Comparison of ENCODE assay signal across 8 cellular contexts in genomic region chr6:123965894-123966293, GRCh38.
DNase-seq lines count a peak whose midpoint lies in the region; ATAC-seq and TF ChIP-seq lines count a peak whose summit lies in the region.

No MANE protein-coding gene starts in this region.

- no peaks in the 10 kb centered on the region for H3K9me3 Mint-ChIP-seq in nephron progenitor cell

- H3K4me1 Mint-ChIP-seq in nephron progenitor cell: no peaks in the 10 kb centered on the region

- no peaks in the 10 kb centered on the region for H3K36me3 Mint-ChIP-seq in nephron progenitor cell (ENCODE audit: low read depth)

- no peak overlapping the region for H3K27ac Mint-ChIP-seq in nephron progenitor cell

- no peak for TF ChIP-seq CTCF in nephron progenitor cell (IDR thresholded peaks at IDR 0.05)

- H3K27me3 Mint-ChIP-seq in nephron progenitor cell (ENCODE audit: low read depth, poor library complexity): no peaks in the 10 kb centered on the region

- TF ChIP-seq POLR2A in erythroblast (IDR thresholded peaks at IDR 0.05; ENCODE audit: low read length): no peak

- H3K4me3 Mint-ChIP-seq in nephron progenitor cell: no peak overlapping the region

- DNase-seq in NCI-H2107 treated with DMSO at 0.1 percent for 48 hours (lab: John Stamatoyannopoulos, UW; ENCODE audit: unreplicated experiment): peak; percentile 80
- DNase-seq in erythroblast (lab: John Stamatoyannopoulos, UW): peak; percentile 4 to 10
- DNase-seq in nephron progenitor cell: peak; percentile 18
- no peak for DNase-seq in KG1 (lab: John Stamatoyannopoulos, UW)
- DNase-seq in AG08395 (ENCODE audit: low spot score): no peak

- peak; percentile 57 for ATAC-seq in GM19463 (IDR thresholded peaks at IDR 0.05; ENCODE audit: unreplicated experiment)
- no peak for ATAC-seq in HG03280 (IDR thresholded peaks at IDR 0.05; ENCODE audit: unreplicated experiment)
- ATAC-seq in HG03354 (IDR thresholded peaks at IDR 0.05; ENCODE audit: poor library complexity, severe bottlenecking, unreplicated experiment): no peak

Comparison
In these comparisons a context has a peak if more than half of its experiments do, and no peak if none do; other contexts are left out.
1. DNase-seq: peak in NCI-H2107 treated with DMSO at 0.1 percent for 48 hours (single experiment), erythroblast (2 of 2) and nephron progenitor cell (single experiment); none in KG1 (single experiment) and AG08395 (single experiment).